25 cellular contexts compared by ENCODE assay signal in genomic region chr6:61711849-61712248, GRCh38.
DNase-seq lines count a peak whose midpoint lies in the region; ATAC-seq and TF ChIP-seq lines count a peak whose summit lies in the region.
"Had no signal": no experiment of that assay in that cellular context is flagged by ENCODE, and none has a peak within 500 bp of the region (broad histone marks: within the 10 kb centered on the region; RNA-seq: fewer than 3 reads in every experiment).

No MANE protein-coding gene starts in this region.

- H3K9me3 Mint-ChIP-seq in effector memory CD8-positive, alpha-beta T cell, result peaks cover 7 to 10% of the 10 kb centered on the region in 2 donors
- H3K9me3 Mint-ChIP-seq in glutamatergic neuron (ENCODE audit: unreplicated experiment), result no peaks in the 10 kb centered on the region
- H3K9me3 Mint-ChIP-seq: type B pancreatic cell had no signal

- H4K20me1 ChIP-seq in SK-N-SH (ENCODE audit: insufficient read depth), result no peaks in the 10 kb centered on the region

- H3K4me1 ChIP-seq in SK-N-SH (ENCODE audit: control insufficient read depth in 1 of 2, insufficient read depth in 2 of 2, low read depth in 1 of 2, low read length in 1 of 2), result no peaks in the 10 kb centered on the region
- H3K4me1 ChIP-seq: body of pancreas, spleen, stomach had no signal

- no peak overlapping the region for H3K4me3 Mint-ChIP-seq in effector memory CD8-positive, alpha-beta T cell
- H3K4me3 Mint-ChIP-seq in glutamatergic neuron (ENCODE audit: unreplicated experiment), result no peak overlapping the region
- H3K4me3 Mint-ChIP-seq: activated B cell treated with CpG ODN at 0.5 μM for 24 hours; activated naive CD8-positive, alpha-beta T cell treated with anti-CD3 and anti-CD28 coated beads, Interleukin-2, amount 50 U/mL, for 24 hours; CD4-positive, CD25-positive, alpha-beta regulatory T cell; type B pancreatic cell had no signal

- H3K4me1 Mint-ChIP-seq in effector memory CD8-positive, alpha-beta T cell (ENCODE audit: low read depth in 2 of 2), result no peaks in the 10 kb centered on the region
- H3K4me1 Mint-ChIP-seq in glutamatergic neuron (ENCODE audit: low read depth, unreplicated experiment), result no peaks in the 10 kb centered on the region
- H3K4me1 Mint-ChIP-seq: activated B cell treated with CpG ODN at 0.5 μM for 24 hours; activated naive CD8-positive, alpha-beta T cell treated with anti-CD3 and anti-CD28 coated beads, Interleukin-2, amount 50 U/mL, for 24 hours; CD4-positive, CD25-positive, alpha-beta regulatory T cell had no signal

- no peak overlapping the region for H3K9ac ChIP-seq in SK-N-SH

- CTCF ChIA-PET in SK-N-SH (lab: Yijun Ruan, JAX), result no interaction called here

- no peak overlapping the region for H3K4me3 ChIP-seq in SK-N-SH (ENCODE audit: low read depth in 2 of 2, low read length in 1 of 2)
- H3K4me3 ChIP-seq: body of pancreas, PC-9, SK-N-MC, spleen, stomach had no signal

- DNase-seq in D341Med (ENCODE audit: low spot score) (peak; percentile 14), HT-29 (ENCODE audit: low spot score) (peak; percentile 16), OCI-M1 (lab: John Stamatoyannopoulos, UW) (peak; percentile 27), iPS DF 4.7 (ENCODE audit: extremely low read depth, low spot score) (peak; percentile 9), Right ventricle myocardium inferior (ENCODE audit: missing footprints) (no peak), glutamatergic neuron (no peak), SK-N-SH (no peak)
- DNase-seq in effector memory CD8-positive, alpha-beta T cell, result no peak
- DNase-seq: activated B cell treated with CpG ODN at 0.5 μM for 24 hours; activated CD4-positive, alpha-beta T cell treated with anti-CD3 and anti-CD28 coated beads, Interleukin-2, amount 50 U/mL, for 48 hours; activated effector memory CD4-positive, alpha-beta T cell treated with Interleukin-2 at 50 U/mL for 16 hours; activated naive CD8-positive, alpha-beta T cell treated with anti-CD3 and anti-CD28 coated beads, Interleukin-2, amount 50 U/mL, for 24 hours; body of pancreas; CD4-positive, CD25-positive, alpha-beta regulatory T cell; DND-41; MV-4-11; NCI-H1930; NCI-H524; PC-9; spleen; stimulated activated CD4-positive, alpha-beta T cell treated with anti-CD3 and anti-CD28 coated beads, Interleukin-4, amount 100 ng/mL, for 4 hours; stomach had no signal

- H3K36me3 ChIP-seq in SK-N-SH (replicated peaks in 1 of 2; ENCODE audit: control insufficient read depth in 1 of 2, insufficient read depth in 2 of 2, low read length in 1 of 2), result no peaks in the 10 kb centered on the region
- H3K36me3 ChIP-seq: spleen, stomach had no signal

- no peaks in the 10 kb centered on the region for H3K27me3 ChIP-seq in SK-N-SH (ENCODE audit: insufficient read depth)
- H3K27me3 ChIP-seq: body of pancreas, spleen, stomach had no signal

- no peaks in the 10 kb centered on the region for H3F3A ChIP-seq in SK-N-SH (replicated peaks; ENCODE audit: insufficient read depth)

- TF ChIP-seq RAD21 in SK-N-SH (IDR thresholded peaks at IDR 0.05; ENCODE audit: low read length), result no peak

- no peaks in the 10 kb centered on the region for H3K79me2 ChIP-seq in SK-N-SH (ENCODE audit: insufficient read depth)

- TF ChIP-seq CTCF in glutamatergic neuron (IDR thresholded peaks at IDR 0.05; ENCODE audit: partially characterized antibody, unreplicated experiment), result no peak
- no peak for TF ChIP-seq CTCF in SK-N-SH (IDR thresholded peaks at IDR 0.05)

- no peaks in the 10 kb centered on the region for H3K9me2 ChIP-seq in SK-N-SH

- H3K9me3 ChIP-seq in SK-N-SH, result no peaks in the 10 kb centered on the region
- H3K9me3 ChIP-seq: body of pancreas, stomach had no signal

- no peak for ATAC-seq in effector memory CD8-positive, alpha-beta T cell (replicated peaks)
- no peak for ATAC-seq in Right ventricle myocardium inferior
- ATAC-seq: activated naive CD8-positive, alpha-beta T cell treated with anti-CD3 and anti-CD28 coated beads, Interleukin-2, amount 50 U/mL, for 24 hours; body of pancreas; HCT116 had no signal

- 17% methylated on average over 3 of the region's 3 CpGs for WGBS in SK-N-SH (ENCODE audit: low lambda C conversion rate)

- H2AFZ ChIP-seq in SK-N-SH (ENCODE audit: low read depth), result no peak overlapping the region
- H2AFZ ChIP-seq: PC-9 had no signal

- POLR2A ChIA-PET in SK-N-SH (lab: Yijun Ruan, JAX), result no interaction called here

- no peak overlapping the region for H3K27ac ChIP-seq in SK-N-SH (ENCODE audit: low read depth in 2 of 2, low read length in 1 of 2)
- H3K27ac ChIP-seq: body of pancreas, PC-9, SK-N-MC, spleen, stomach had no signal

- no peak overlapping the region for H3K4me2 ChIP-seq in SK-N-SH
- H3K4me2 ChIP-seq: PC-9 had no signal

- intact Hi-C loops in Right ventricle myocardium inferior (cut with DNase I), result no loop called here

- H3K27ac Mint-ChIP-seq in effector memory CD8-positive, alpha-beta T cell, result no peak overlapping the region
- H3K27ac Mint-ChIP-seq in glutamatergic neuron (ENCODE audit: unreplicated experiment), result no peak overlapping the region
- H3K27ac Mint-ChIP-seq: activated B cell treated with CpG ODN at 0.5 μM for 24 hours; activated naive CD8-positive, alpha-beta T cell treated with anti-CD3 and anti-CD28 coated beads, Interleukin-2, amount 50 U/mL, for 24 hours; CD4-positive, CD25-positive, alpha-beta regulatory T cell; type B pancreatic cell had no signal

- TF ChIP-seq EP300 in SK-N-SH (IDR thresholded peaks at IDR 0.05; ENCODE audit: borderline replicate concordance in 1 of 2, low read depth in 1 of 2, low read length in 1 of 2), result no peak

- no peaks in the 10 kb centered on the region for H3K27me3 Mint-ChIP-seq in effector memory CD8-positive, alpha-beta T cell
- no peaks in the 10 kb centered on the region for H3K27me3 Mint-ChIP-seq in glutamatergic neuron (ENCODE audit: unreplicated experiment)
- H3K27me3 Mint-ChIP-seq: activated B cell treated with CpG ODN at 0.5 μM for 24 hours; activated naive CD8-positive, alpha-beta T cell treated with anti-CD3 and anti-CD28 coated beads, Interleukin-2, amount 50 U/mL, for 24 hours; CD4-positive, CD25-positive, alpha-beta regulatory T cell; type B pancreatic cell had no signal

- peaks cover 1% of the 10 kb centered on the region for H3K36me3 Mint-ChIP-seq in effector memory CD8-positive, alpha-beta T cell (ENCODE audit: insufficient read depth)
- H3K36me3 Mint-ChIP-seq in glutamatergic neuron (ENCODE audit: unreplicated experiment), result no peaks in the 10 kb centered on the region
- H3K36me3 Mint-ChIP-seq: CD4-positive, CD25-positive, alpha-beta regulatory T cell; type B pancreatic cell had no signal

TF ChIP-seq in SK-N-SH, 30 proteins besides CTCF, POLR2A, EP300 and RAD21 (continues in another document):
- TF ChIP-seq USF2 (IDR thresholded peaks at IDR 0.05; ENCODE audit: borderline replicate concordance, low read depth, low read length) (no peak), TEAD4 (IDR thresholded peaks at IDR 0.05; ENCODE audit: borderline replicate concordance, insufficient read depth) (no peak), SMC3 (IDR thresholded peaks at IDR 0.05; ENCODE audit: low read depth, low read length) (no peak), GATA2 (CRISPR knock-in tag; IDR thresholded peaks at IDR 0.05) (no peak), RCOR1 (IDR thresholded peaks at IDR 0.05; ENCODE audit: low read length) (no peak), FOXM1 (IDR thresholded peaks at IDR 0.05; ENCODE audit: low read depth) (no peak), USF1 (IDR thresholded peaks at IDR 0.05; ENCODE audit: borderline replicate concordance, low read depth) (no peak), TAF1 (IDR thresholded peaks at IDR 0.05; ENCODE audit: borderline replicate concordance, low read depth, low read length) (no peak), REST (IDR thresholded peaks at IDR 0.05; ENCODE audit: low read depth, low read length) (no peak)

Comparison
In these comparisons a context has a peak if more than half of its experiments do, and no peak if none do; other contexts are left out.
1. DNase-seq: peak in D341Med (single experiment), HT-29 (single experiment), OCI-M1 (single experiment) and iPS DF 4.7 (single experiment); none in effector memory CD8-positive, alpha-beta T cell (0 of 3), Right ventricle myocardium inferior (single experiment), glutamatergic neuron (single experiment) and SK-N-SH (single experiment).